1 cellular context compared by ENCODE assay signal in genomic region chr6:134784336-134784735, GRCh38.
TF ChIP-seq lines count a peak whose summit lies in the region.

No MANE protein-coding gene starts in this region.

TF ChIP-seq in GM23338, 12 proteins besides CTCF, POLR2A, EP300 and RAD21 (continued from another document):
- TF ChIP-seq ZNF462 (CRISPR knock-in tag; IDR thresholded peaks at IDR 0.05): no peak
